ENCODE assay signal across 18 cellular contexts in genomic region chr2:160753331-160753654, GRCh38.
"Had no signal": no experiment of that assay in that cellular context is flagged by ENCODE, and none has a peak within 500 bp of the region (broad histone marks: within the 10 kb centered on the region; RNA-seq: fewer than 3 reads in every experiment).

No MANE protein-coding gene starts in this region.

- H3K27ac ChIP-seq: ascending aorta, esophagus muscularis mucosa, tibial nerve, WERI-Rb-1 had no signal

- H3K27me3 ChIP-seq: ascending aorta, esophagus muscularis mucosa, tibial nerve had no signal

- H3K4me3 ChIP-seq: ascending aorta, esophagus muscularis mucosa, tibial nerve had no signal

- DNase-seq: activated CD4-positive, alpha-beta T cell treated with anti-CD3 and anti-CD28 coated beads for 1 hour; activated CD8-positive, alpha-beta memory T cell treated with anti-CD3 and anti-CD28 coated beads for 24 hours; activated effector memory CD4-positive, alpha-beta T cell treated with anti-CD3 and anti-CD28 coated beads, Interleukin-2, amount 50 U/mL, for 16 hours; activated naive CD4-positive, alpha-beta T cell treated with anti-CD3 and anti-CD28 coated beads, Interleukin-2, amount 50 U/mL, for 16 hours; activated T-cell treated with anti-CD3 and anti-CD28 coated beads, Interleukin-2, amount 50 U/mL, for 72 hours; effector CD8-positive, alpha-beta T cell; hippocampal formation; islet precursor cell; nephron progenitor cell; nucleus accumbens; retina; stimulated activated naive CD8-positive, alpha-beta T cell treated with anti-CD3 and anti-CD28 coated beads, Interleukin-15, Interleukin-2, amounts not matched to agents 100 U/mL and 50 U/mL, for 24 hours; substantia nigra; T-helper 17 cell; WERI-Rb-1 had no signal

- H3K4me1 ChIP-seq: esophagus muscularis mucosa had no signal

- ATAC-seq: activated T-cell treated with anti-CD3 and anti-CD28 coated beads, Interleukin-2, amount 50 U/mL, for 72 hours; T-helper 17 cell had no signal

- H3K36me3 ChIP-seq: ascending aorta, esophagus muscularis mucosa, tibial nerve, WERI-Rb-1 had no signal
